26 cellular contexts compared by ENCODE assay signal in genomic region chr3:171011536-171012336, GRCh38. TPM values are rescaled to one million over a fixed set of nuclear protein-coding genes. Genes with fewer than 3 reads are reported as not detected.
A peak's percentile ranks its signal among the peaks of the same experiment; 100 is the strongest.
DNase-seq lines count a peak whose midpoint lies in the region; ATAC-seq, FAIRE-seq and TF ChIP-seq lines count a peak whose summit lies in the region.
"Had no signal": no experiment of that assay in that cellular context is flagged by ENCODE, and none has a peak within 500 bp of the region (broad histone marks: within the 10 kb centered on the region; RNA-seq: fewer than 3 reads in every experiment).

No MANE protein-coding gene starts in this region.

- in situ Hi-C loops in IMR-90 (cut with MboI; ENCODE audit: low sequenced_read_pairs), result no loop called here

- ATAC-seq in A549, result no peak
- ATAC-seq in IMR-90 (ENCODE audit: low read depth), result no peak
- peak; percentile 56 to 66 (median 64) for ATAC-seq in right lobe of liver

- H3K4me3 ChIP-seq in A549 (no peak overlapping the region), IMR-90 (ENCODE audit: insufficient read depth, low read depth, low read length) (no peak overlapping the region), right lobe of liver (no peak overlapping the region), SK-N-SH (ENCODE audit: low read depth in 2 of 2, low read length in 1 of 2) (no peak overlapping the region), adrenal gland (no peak overlapping the region)
- H3K4me3 ChIP-seq: BLaER1, GM23248 had no signal

- H3K9ac ChIP-seq in IMR-90 (ENCODE audit: low read depth, low read length), result no peak overlapping the region
- H3K9ac ChIP-seq in SK-N-SH, result no peak overlapping the region
- H3K9ac ChIP-seq: BLaER1, GM23248 had no signal

- H3K14ac ChIP-seq in IMR-90 (replicated peaks; ENCODE audit: low read depth, low read length), result no peak overlapping the region

- H3K79me1 ChIP-seq in IMR-90 (ENCODE audit: low read depth in 1 of 2, low read length in 2 of 2), result no peaks in the 10 kb centered on the region

- H2BK5ac ChIP-seq in IMR-90 (ENCODE audit: low read depth, low read length, poor library complexity, severe bottlenecking), result no peak overlapping the region

- CTCF ChIA-PET in A549 (lab: Yijun Ruan, JAX), result interaction anchor here (0.5 kb wide), 1 partner anchor 556 kb away, joined by 3 read pairs; no protein-coding TSS in a partner anchor
- CTCF ChIA-PET in IMR-90 (lab: Yijun Ruan, JAX), result interaction anchor here (0.7 to 0.9 kb wide), 3 partner anchors 12 to 690 kb away, joined by 3 to 4 read pairs (median 3); no protein-coding TSS in a partner anchor
- CTCF ChIA-PET in SK-N-SH (lab: Yijun Ruan, JAX), result no interaction called here

- no peak overlapping the region for H4K5ac ChIP-seq in IMR-90 (ENCODE audit: low read depth, low read length)

- H2BK15ac ChIP-seq in IMR-90 (ENCODE audit: low read depth, low read length), result no peak overlapping the region

- no peak for TF ChIP-seq CTCF in A549 (IDR thresholded peaks at IDR 0.05)
- TF ChIP-seq CTCF in IMR-90 (conservative IDR thresholded peaks at IDR 0.05; ENCODE audit: low read depth, low read length), result no peak
- TF ChIP-seq CTCF in right lobe of liver (IDR thresholded peaks at IDR 0.05), result no peak
- TF ChIP-seq CTCF in SK-N-SH (IDR thresholded peaks at IDR 0.05), result no peak
- no peak for TF ChIP-seq CTCF in adrenal gland (IDR thresholded peaks at IDR 0.05)

- H3K4me1 ChIP-seq in A549 (peaks cover 10% of the 10 kb centered on the region; the same call in 2 of the 3 replicates), IMR-90 (ENCODE audit: control insufficient read depth, insufficient read depth, low read length) (no peaks in the 10 kb centered on the region), right lobe of liver (peaks cover 0 to 93% (median 28%) of the 10 kb centered on the region in 4 donors), SK-N-SH (ENCODE audit: control insufficient read depth in 1 of 2, insufficient read depth in 2 of 2, low read depth in 1 of 2, low read length in 1 of 2) (no peaks in the 10 kb centered on the region), adrenal gland (replicated peaks in 1 of 2) (no peaks in the 10 kb centered on the region)
- H3K4me1 ChIP-seq: BLaER1 had no signal

- H2AK5ac ChIP-seq in IMR-90 (ENCODE audit: low read depth, low read length), result no peak overlapping the region

- H3K27ac ChIP-seq in A549, result no peak overlapping the region
- no peak overlapping the region for H3K27ac ChIP-seq in IMR-90 (ENCODE audit: insufficient read depth, low read length)
- H3K27ac ChIP-seq in right lobe of liver, result peak overlapping the region in 2 of 3 donors; percentile 56 to 75
- H3K27ac ChIP-seq in SK-N-SH (ENCODE audit: low read depth in 2 of 2, low read length in 1 of 2), result no peak overlapping the region
- no peak overlapping the region for H3K27ac ChIP-seq in adrenal gland
- H3K27ac ChIP-seq: 22Rv1, BLaER1, GM23248, HL-60 had no signal

- 0 out of 2 replicates have a peak, but pooled peaks cover 5% of the 10 kb centered on the region for H3K9me2 ChIP-seq in SK-N-SH

- H3K36me3 ChIP-seq in IMR-90 (ENCODE audit: control insufficient read depth, insufficient read depth, low read length), result no peaks in the 10 kb centered on the region
- H3K36me3 ChIP-seq in right lobe of liver, result peaks cover 0 to 77% (median 20%) of the 10 kb centered on the region in 4 donors
- H3K36me3 ChIP-seq in SK-N-SH (replicated peaks in 1 of 2; ENCODE audit: control insufficient read depth in 1 of 2, insufficient read depth in 2 of 2, low read length in 1 of 2), result no peaks in the 10 kb centered on the region
- H3K36me3 ChIP-seq in adrenal gland (replicated peaks in 1 of 2), result no peaks in the 10 kb centered on the region
- H3K36me3 ChIP-seq: BLaER1 had no signal

- TF ChIP-seq EP300 in A549 (IDR thresholded peaks at IDR 0.05) (no peak), SK-N-SH (IDR thresholded peaks at IDR 0.05; ENCODE audit: borderline replicate concordance in 1 of 2, low read depth in 1 of 2, low read length in 1 of 2) (no peak)

- H3K4ac ChIP-seq in IMR-90 (ENCODE audit: low read depth, low read length), result no peak overlapping the region

- no peaks in the 10 kb centered on the region for H4K20me1 ChIP-seq in IMR-90 (ENCODE audit: insufficient read depth, low read length)
- no peaks in the 10 kb centered on the region for H4K20me1 ChIP-seq in SK-N-SH (ENCODE audit: insufficient read depth)
- H4K20me1 ChIP-seq: BLaER1 had no signal

- H3K23ac ChIP-seq in IMR-90 (ENCODE audit: low read depth, low read length), result no peak overlapping the region

- no peak overlapping the region for H2AK9ac ChIP-seq in IMR-90 (replicated peaks; ENCODE audit: low read depth, low read length, poor library complexity)

- no peak overlapping the region for H3K56ac ChIP-seq in IMR-90 (ENCODE audit: extremely low read depth, insufficient read depth, low read length)

- TF ChIP-seq POLR2A in A549 (IDR thresholded peaks at IDR 0.05; ENCODE audit: low read length) (no peak), IMR-90 (IDR thresholded peaks at IDR 0.05; ENCODE audit: low read depth, low read length) (no peak), right lobe of liver (IDR thresholded peaks at IDR 0.05) (no peak), adrenal gland (IDR thresholded peaks at IDR 0.05) (no peak)

- H2BK20ac ChIP-seq in IMR-90 (ENCODE audit: low read depth, low read length), result no peak overlapping the region

- POLR2A ChIA-PET in A549 (lab: Yijun Ruan, JAX), result interaction anchor here (0.6 kb wide), 1 partner anchor 143 kb away, joined by 3 read pairs; no protein-coding TSS in a partner anchor
- POLR2A ChIA-PET in IMR-90 (lab: Charles Lee; ENCODE audit: unreplicated experiment), result interaction anchor here (0.7 kb wide), 1 partner anchor 797 kb away, joined by 3 read pairs; no protein-coding TSS in a partner anchor
- POLR2A ChIA-PET in SK-N-SH (lab: Yijun Ruan, JAX), result no interaction called here

- no peaks in the 10 kb centered on the region for H3K79me2 ChIP-seq in SK-N-SH (ENCODE audit: insufficient read depth)

- H3K27me3 ChIP-seq in IMR-90 (ENCODE audit: control insufficient read depth, insufficient read depth, low read length) (no peaks in the 10 kb centered on the region), right lobe of liver (no peaks in the 10 kb centered on the region), SK-N-SH (ENCODE audit: insufficient read depth) (no peaks in the 10 kb centered on the region), adrenal gland (peaks cover 4% of the 10 kb centered on the region)
- H3K27me3 ChIP-seq: BLaER1 had no signal

- H2AFZ ChIP-seq in IMR-90 (replicated peaks; ENCODE audit: low read length, poor library complexity), result no peak overlapping the region
- H2AFZ ChIP-seq in SK-N-SH (ENCODE audit: low read depth), result no peak overlapping the region
- H2AFZ ChIP-seq: GM23248 had no signal

- H2BK120ac ChIP-seq in IMR-90 (ENCODE audit: low read depth, low read length), result no peak overlapping the region

- DNase-seq in A549 (ENCODE audit: low read depth in 1 of 2, low spot score in 1 of 2) (no peak), IMR-90 (no peak), right lobe of liver (no peak), DMS79 treated with DMSO at 0.1 percent for 48 hours (lab: John Stamatoyannopoulos, UW) (no peak), SK-N-SH (no peak), adrenal gland (no peak)
- DNase-seq in activated CD8-positive, alpha-beta memory T cell treated with anti-CD3 and anti-CD28 coated beads for 24 hours, result no peak
- DNase-seq: CD8-positive, alpha-beta memory T cell; COR-L47; DMS 273 treated with DMSO at 0.1 percent for 48 hours; GDM1; GM23248; HCEC 1CT; HFFc6 had no signal

- no peak overlapping the region for H3K18ac ChIP-seq in IMR-90 (ENCODE audit: low read depth, low read length)

- no peak overlapping the region for H4K8ac ChIP-seq in IMR-90 (ENCODE audit: low read depth in 2 of 2, low read length in 2 of 2)

- no peaks in the 10 kb centered on the region for H3K9me3 ChIP-seq in A549
- H3K9me3 ChIP-seq in IMR-90 (ENCODE audit: control insufficient read depth, insufficient read depth, low read length), result no peaks in the 10 kb centered on the region
- H3K9me3 ChIP-seq in right lobe of liver, result no peaks in the 10 kb centered on the region
- H3K9me3 ChIP-seq in SK-N-SH, result no peaks in the 10 kb centered on the region; the same call in 1 of the 2 replicates
- H3K9me3 ChIP-seq in adrenal gland (replicated peaks in 1 of 3), result no peaks in the 10 kb centered on the region
- H3K9me3 ChIP-seq: BLaER1 had no signal

- no peaks in the 10 kb centered on the region for H3K9me1 ChIP-seq in IMR-90 (ENCODE audit: insufficient read depth, low read length)

- H3K4me2 ChIP-seq in A549, result no peak overlapping the region
- no peak overlapping the region for H3K4me2 ChIP-seq in IMR-90 (ENCODE audit: low read depth, low read length)
- H3K4me2 ChIP-seq in SK-N-SH, result no peak overlapping the region
- H3K4me2 ChIP-seq: BLaER1 had no signal

- intact Hi-C loops in IMR-90 (cut with micrococcal nuclease) (no loop called here), right lobe of liver (cut with DNase I) (no loop called here), adrenal gland (cut with DNase I) (no loop called here)

- BruUV-seq in IMR-90 (replicated peaks; lab: Mats Ljungman, UMichigan), result no TSS peak

- no peak overlapping the region for H4K91ac ChIP-seq in IMR-90 (ENCODE audit: insufficient read depth, low read depth, low read length)

- TF ChIP-seq RAD21 in A549 (conservative IDR thresholded peaks at IDR 0.05 in 1 of 2, IDR thresholded peaks at IDR 0.05 in 1 of 2) (no peak), IMR-90 (IDR thresholded peaks at IDR 0.05; ENCODE audit: low read length) (no peak), SK-N-SH (IDR thresholded peaks at IDR 0.05; ENCODE audit: low read length) (no peak)

- H3F3A ChIP-seq in SK-N-SH (replicated peaks; ENCODE audit: insufficient read depth), result no peaks in the 10 kb centered on the region

- no peak for FAIRE-seq in A549 (lab: Jason Lieb, UNC)
- FAIRE-seq in islet of Langerhans (lab: Jason Lieb, UNC), result peak; percentile 49
- FAIRE-seq: GM12892, GM18507 had no signal

- dilution Hi-C loops in IMR-90 (cut with HindIII; ENCODE audit: low sequenced_read_pairs, unreplicated experiment), result no loop called here

- WGBS in A549 (ENCODE audit: missing lambda C conversion rate), result 82% methylated on average over 4 of the region's 4 CpGs
- WGBS in IMR-90 (ENCODE audit: extremely low coverage in 2 of 2, insufficient read length in 1 of 2), 2 experiments, result no CpG with 5 or more reads among the region's 4 CpGs
- 26% methylated on average over 4 of the region's 4 CpGs for WGBS in right lobe of liver (ENCODE audit: insufficient coverage, low coverage, low lambda C conversion rate, missing lambda C conversion rate)
- WGBS in SK-N-SH (ENCODE audit: low lambda C conversion rate), result 92% methylated on average over 4 of the region's 4 CpGs
- WGBS in adrenal gland, 4 donors, result 82 to 91% (median 86%) methylated on average over 4 of the region's 4 CpGs

RNA-seq across cellular contexts. Expression of gene SLC2A2, which starts 14.8 kb away (rescaled TPM):
- polyA plus RNA-seq in A549 (2011; rRNA removed), result not detected in 2 replicates
- polyA plus RNA-seq in A549 (2012; cell fraction: cytosol; rRNA removed), result not detected in 2 replicates
- not detected in 2 replicates for polyA plus RNA-seq in A549 (2012; cell fraction: nucleus; rRNA removed)
- not detected in 3 replicates for polyA plus RNA-seq in A549 (2017; fragmentation: RNase III; extraction: RNeasy Plus Mini Kit Qiagen cat#74134 plus additional on column Dnase treatment)
- not detected in 2 replicates for polyA minus RNA-seq in A549 (2011; rRNA and poly(A)+ RNA removed)
- total RNA-seq in IMR-90 (2012; rRNA removed), result not detected in 2 replicates
- polyA plus RNA-seq in IMR-90 (2012; rRNA removed), result not detected in 2 replicates
- polyA plus RNA-seq in IMR-90 (2012; cell fraction: cytosol; rRNA removed), result not detected in 2 replicates
- not detected in 2 replicates for polyA plus RNA-seq in IMR-90 (2012; cell fraction: nucleus; rRNA removed; ENCODE audit: low replicate concordance)
- 100 to 1,000 TPM; 162 to 465 (median 276) TPM for total RNA-seq in right lobe of liver
- 0.59 and 0.63 TPM in 2 replicates for polyA plus RNA-seq in SK-N-SH (2012; rRNA removed)
- 0.66 and 1.1 TPM in 2 replicates for polyA plus RNA-seq in SK-N-SH (2012; cell fraction: cytosol; rRNA removed)
- polyA plus RNA-seq in SK-N-SH (2012; cell fraction: nucleus; rRNA removed), result 0.31 and 0.74 TPM in 2 replicates
- under 1 TPM in 1 of 8 donors, not detected in 7; 0.22 TPM for total RNA-seq in adrenal gland
- polyA plus RNA-seq in adrenal gland, result not detected
- total RNA-seq: A673; CD8-positive, alpha-beta memory T cell; Daoy; GM23248; H4; HFFc6; HT1080 had no signal
- polyA plus RNA-seq: AG04450; CD14-positive monocyte; CD8-positive, alpha-beta memory T cell; GM23248 had no signal

Comparison
In these comparisons a context has a peak if more than half of its experiments do, and no peak if none do; other contexts are left out.
1. ATAC-seq: peak in right lobe of liver (4 of 4); none in A549 (0 of 2) and IMR-90 (single experiment).
2. H3K27ac ChIP-seq: peak in right lobe of liver (2 of 3); none in A549 (0 of 2), IMR-90 (single experiment), SK-N-SH (0 of 2) and adrenal gland (0 of 5).